Comparison of ENCODE assay signal across 7 cellular contexts in genomic region chr16:67104061-67104460, GRCh38.
A peak's percentile ranks its signal among the peaks of the same experiment; 100 is the strongest.
DNase-seq lines count a peak whose midpoint lies in the region; ATAC-seq, FAIRE-seq and TF ChIP-seq lines count a peak whose summit lies in the region.
"Had no signal": no experiment of that assay in that cellular context is flagged by ENCODE, and none has a peak within 500 bp of the region (broad histone marks: within the 10 kb centered on the region; RNA-seq: fewer than 3 reads in every experiment).

No MANE protein-coding gene starts in this region.

- peak; percentile 29 for ATAC-seq in memory B cell (ENCODE audit: low read depth)

- no peaks in the 10 kb centered on the region for H3K9me3 Mint-ChIP-seq in memory B cell

- FAIRE-seq in H54 (lab: Jason Lieb, UNC): peak; percentile 15

- peak overlapping the region; percentile 82 for H3K27ac Mint-ChIP-seq in memory B cell

- H3K4me1 Mint-ChIP-seq in memory B cell: peaks cover 18% of the 10 kb centered on the region

- H3K4me3 Mint-ChIP-seq in memory B cell: no peak overlapping the region

- TF ChIP-seq CTCF in VCaP (conservative IDR thresholded peaks at IDR 0.05): peak; percentile 30; the same call in 1 of the 2 replicates

- H3K27me3 Mint-ChIP-seq in memory B cell: no peaks in the 10 kb centered on the region

- TF ChIP-seq POLR2A in H54 (IDR thresholded peaks at IDR 0.05; ENCODE audit: low read depth, low read length): no peak

- no peaks in the 10 kb centered on the region for H3K36me3 Mint-ChIP-seq in memory B cell

- DNase-seq in H54 (ENCODE audit: insufficient read length, low spot score): no peak
- no peak for DNase-seq in memory B cell (ENCODE audit: low spot score in 2 of 2)
- DNase-seq in inferior parietal cortex (ENCODE audit: extremely low spot score): no peak
- no peak for DNase-seq in SIG-M5 (lab: John Stamatoyannopoulos, UW)
- DNase-seq in NCI-H2081 treated with DMSO at 0.1 percent for 48 hours (lab: John Stamatoyannopoulos, UW): no peak
- DNase-seq: NCI-H2171 treated with DMSO at 0.1 percent for 48 hours had no signal

- H3K27ac ChIP-seq in VCaP: peak overlapping the region; percentile 41
